Comparison of ENCODE assay signal across 9 cellular contexts in the genomic region with DNA sequence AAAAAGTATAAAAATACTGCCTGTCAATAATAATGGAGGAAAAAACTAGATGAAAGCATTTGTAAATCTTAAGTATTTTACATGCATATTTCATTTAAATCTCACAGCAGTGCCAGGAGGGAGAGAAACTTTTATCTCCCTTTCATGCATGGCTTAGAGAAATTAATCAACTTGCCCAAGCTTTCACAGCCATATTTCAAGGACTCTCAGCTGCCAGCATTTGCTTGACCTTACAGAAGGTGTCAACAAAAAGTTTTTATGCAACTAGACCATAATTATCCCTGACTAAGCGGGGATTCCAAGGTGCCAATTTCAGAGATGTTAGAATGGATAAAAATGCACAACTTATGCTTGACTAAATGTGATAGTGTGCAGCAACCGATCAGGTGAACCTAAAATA.
"Had no signal": no experiment of that assay in that cellular context is flagged by ENCODE, and none has a peak within 500 bp of the region (broad histone marks: within the 10 kb centered on the region; RNA-seq: fewer than 3 reads in every experiment).

No MANE protein-coding gene starts in this region.

- DNase-seq: H9, HCEC 1CT, HFFc6, KG1 had no signal

- FAIRE-seq: H1, H54, HepG2 had no signal

- H3K4me3 ChIP-seq: GM23338 had no signal

- ATAC-seq: GM23338, HepG2 had no signal

- H3K27ac ChIP-seq: HL-60 had no signal
